ENCODE assay signal across 31 cellular contexts in the genomic region with DNA sequence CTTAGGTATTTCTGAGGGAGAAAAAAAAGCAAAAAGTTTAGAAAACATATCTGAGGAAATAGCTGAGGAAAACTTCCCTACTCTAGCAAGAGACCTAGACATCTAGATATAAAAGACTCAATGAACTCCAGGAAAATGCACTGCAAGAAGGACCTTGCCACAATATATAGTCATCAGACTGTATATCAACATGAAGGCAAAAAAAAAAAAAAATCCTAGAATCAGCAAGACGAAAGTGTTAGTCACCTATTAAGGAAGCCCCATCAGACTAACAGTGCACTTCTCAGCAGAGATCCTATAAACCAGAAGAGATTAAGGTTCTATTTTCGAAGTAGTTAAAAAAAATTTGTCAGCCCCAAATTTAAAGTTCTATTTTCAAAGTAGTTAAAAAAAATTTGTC.
"Had no signal": no experiment of that assay in that cellular context is flagged by ENCODE, and none has a peak within 500 bp of the region (broad histone marks: within the 10 kb centered on the region; RNA-seq: fewer than 3 reads in every experiment).

No MANE protein-coding gene starts in this region.

- H3K27ac ChIP-seq: ascending aorta, body of pancreas, breast epithelium, SJCRH30, SK-N-MC had no signal

- H3K4me1 ChIP-seq: ascending aorta, body of pancreas, breast epithelium, SJCRH30 had no signal

- DNase-seq: activated CD4-positive, alpha-beta T cell treated with anti-CD3 and anti-CD28 coated beads for 36 hours; activated CD4-positive, alpha-beta T cell treated with anti-CD3 and anti-CD28 coated beads, Interleukin-2, amount 10 ng/mL, durations not matched to agents 7 days and 5 days; activated CD4-positive, alpha-beta T cell treated with anti-CD3 and anti-CD28 coated beads, Interleukin-2, amount 50 U/mL, for 48 hours; activated CD8-positive, alpha-beta memory T cell treated with anti-CD3 and anti-CD28 coated beads for 24 hours; activated CD8-positive, alpha-beta memory T cell treated with anti-CD3 and anti-CD28 coated beads, Interleukin-2, amount 10 ng/mL, durations not matched to agents 7 days and 5 days; activated CD8-positive, alpha-beta memory T cell treated with anti-CD3 and anti-CD28 coated beads, Interleukin-2, amount 50 U/mL, for 48 hours; activated effector memory CD4-positive, alpha-beta T cell treated with Interleukin-2 at 50 U/mL for 16 hours; activated naive CD4-positive, alpha-beta T cell treated with anti-CD3 and anti-CD28 coated beads, Interleukin-2, amount 50 U/mL, for 16 hours; activated naive CD8-positive, alpha-beta T cell treated with anti-CD3 and anti-CD28 coated beads for 36 hours; activated T-cell treated with anti-CD3 and anti-CD28 coated beads, Interleukin-2, amount 50 U/mL, for 48 hours; amniotic stem cell; body of pancreas; caudate nucleus; cerebellar nuclear complex; NCI-H1048; NCI-H1105 treated with DMSO at 0.1 percent for 48 hours; NCI-H1436; NCI-H1694; NCI-H1930; NCI-H510A; NCI-H526; NCI-H748 treated with DMSO at 0.1 percent for 48 hours; NK-92 treated with Interleukin-12 subunit alpha and Interleukin-12 subunit beta, amount 100 ng/mL, for 24 hours; SHP77; SJCRH30; T1000 had no signal

- H3K27me3 ChIP-seq: ascending aorta, body of pancreas, breast epithelium, SJCRH30 had no signal

- ATAC-seq: activated CD4-positive, alpha-beta T cell treated with anti-CD3 and anti-CD28 coated beads for 36 hours; activated CD4-positive, CD25-positive, alpha-beta regulatory T cell treated with anti-CD3 and anti-CD28 coated beads, Interleukin-2, amount 50 U/mL, for 24 hours; body of pancreas; WTC11 had no signal
